ENCODE assay signal across 2 cellular contexts in the genomic region with DNA sequence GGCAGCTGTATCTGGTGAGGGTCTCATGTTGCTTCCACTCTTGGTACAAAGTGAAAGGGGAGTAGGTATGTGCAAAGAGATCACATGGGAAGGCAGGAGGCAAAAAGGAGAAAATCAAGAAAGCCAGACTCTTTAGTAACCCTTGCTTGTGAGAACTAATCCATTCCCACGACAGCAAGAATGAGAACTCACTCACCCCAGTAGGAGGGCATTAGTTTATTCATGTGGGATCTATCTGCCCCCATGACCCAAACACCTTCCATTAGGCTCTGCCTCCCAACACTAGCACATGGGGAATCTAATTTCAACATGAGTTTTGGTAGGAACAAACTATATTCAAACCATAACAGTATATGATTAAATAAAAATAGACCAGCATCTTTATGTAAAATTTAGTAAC.
TF ChIP-seq lines count a peak whose summit lies in the region.

No MANE protein-coding gene starts in this region.

TF ChIP-seq in GM23338, 12 proteins besides CTCF, POLR2A, EP300 and RAD21:
- TF ChIP-seq EZH2phosphoT487 (IDR thresholded peaks at IDR 0.05; ENCODE audit: unreplicated experiment), result no peak

TF ChIP-seq in H1, 55 proteins besides CTCF, POLR2A, EP300 and RAD21:
- TF ChIP-seq SUZ12 (IDR thresholded peaks at IDR 0.05; ENCODE audit: low read length) (no peak), JUND (IDR thresholded peaks at IDR 0.05; ENCODE audit: low read length) (no peak), SP4 (IDR thresholded peaks at IDR 0.05; ENCODE audit: low read length) (no peak), SIX5 (IDR thresholded peaks at IDR 0.05; ENCODE audit: low read depth, low read length) (no peak), SIRT6 (IDR thresholded peaks at IDR 0.05; ENCODE audit: low read length) (no peak), TCF12 (IDR thresholded peaks at IDR 0.05; ENCODE audit: low read depth, low read length) (no peak), RFX5 (IDR thresholded peaks at IDR 0.05; ENCODE audit: borderline replicate concordance, low read depth, low read length) (no peak)
- TF ChIP-seq, protein P1, sequence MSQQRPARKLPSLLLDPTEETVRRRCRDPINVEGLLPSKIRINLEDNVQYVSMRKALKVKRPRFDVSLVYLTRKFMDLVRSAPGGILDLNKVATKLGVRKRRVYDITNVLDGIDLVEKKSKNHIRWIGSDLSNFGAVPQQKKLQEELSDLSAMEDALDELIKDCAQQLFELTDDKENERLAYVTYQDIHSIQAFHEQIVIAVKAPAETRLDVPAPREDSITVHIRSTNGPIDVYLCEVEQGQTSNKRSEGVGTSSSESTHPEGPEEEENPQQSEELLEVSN (IDR thresholded peaks at IDR 0.05), result 0 out of 2 replicates have a peak, but pooled peaks have one; percentile 42
- TF ChIP-seq, protein P2, sequence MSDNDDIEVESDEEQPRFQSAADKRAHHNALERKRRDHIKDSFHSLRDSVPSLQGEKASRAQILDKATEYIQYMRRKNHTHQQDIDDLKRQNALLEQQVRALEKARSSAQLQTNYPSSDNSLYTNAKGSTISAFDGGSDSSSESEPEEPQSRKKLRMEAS (IDR thresholded peaks at IDR 0.05), result peak; percentile 48; the same call in 1 of the 2 replicates
- TF ChIP-seq, protein P3, sequence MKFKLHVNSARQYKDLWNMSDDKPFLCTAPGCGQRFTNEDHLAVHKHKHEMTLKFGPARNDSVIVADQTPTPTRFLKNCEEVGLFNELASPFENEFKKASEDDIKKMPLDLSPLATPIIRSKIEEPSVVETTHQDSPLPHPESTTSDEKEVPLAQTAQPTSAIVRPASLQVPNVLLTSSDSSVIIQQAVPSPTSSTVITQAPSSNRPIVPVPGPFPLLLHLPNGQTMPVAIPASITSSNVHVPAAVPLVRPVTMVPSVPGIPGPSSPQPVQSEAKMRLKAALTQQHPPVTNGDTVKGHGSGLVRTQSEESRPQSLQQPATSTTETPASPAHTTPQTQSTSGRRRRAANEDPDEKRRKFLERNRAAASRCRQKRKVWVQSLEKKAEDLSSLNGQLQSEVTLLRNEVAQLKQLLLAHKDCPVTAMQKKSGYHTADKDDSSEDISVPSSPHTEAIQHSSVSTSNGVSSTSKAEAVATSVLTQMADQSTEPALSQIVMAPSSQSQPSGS (IDR thresholded peaks at IDR 0.05; ENCODE audit: low read length), result no peak
